In the genomic region with DNA sequence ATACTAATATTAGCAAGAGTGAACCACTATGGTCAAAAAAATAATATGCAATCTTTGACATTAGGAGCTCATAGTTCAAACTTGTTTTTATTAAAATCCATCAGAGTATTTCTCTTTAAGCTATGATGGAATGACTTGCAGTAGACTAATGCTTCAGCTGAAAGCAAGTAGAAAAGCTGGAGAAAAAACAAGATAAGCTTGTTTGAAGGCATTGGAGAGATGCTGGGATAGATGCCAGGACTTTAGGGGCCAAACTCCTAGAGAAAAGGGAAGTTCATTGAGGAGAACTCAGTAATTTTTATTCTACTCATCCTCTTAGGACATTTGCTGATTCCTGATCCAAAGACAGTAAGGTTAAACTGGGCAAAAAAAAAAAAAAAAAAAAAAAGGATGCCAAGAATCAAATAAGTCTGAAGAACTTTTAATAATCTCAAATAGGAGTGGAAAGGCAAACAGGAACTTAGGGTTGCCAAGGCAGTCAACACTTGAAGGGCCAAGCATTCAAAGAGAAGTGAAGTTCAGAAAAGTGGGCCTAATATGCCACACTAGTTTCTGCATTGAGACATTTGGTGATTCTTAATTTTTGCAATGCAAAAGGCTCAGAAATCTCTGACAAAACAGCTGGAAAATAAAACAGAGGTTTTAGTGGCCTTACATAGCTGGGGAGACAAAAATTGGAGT, we compare ENCODE assay signal across 19 cellular contexts. TPM values are rescaled to one million over a fixed set of nuclear protein-coding genes. Genes with fewer than 3 reads are reported as not detected.
"Had no signal": no experiment of that assay in that cellular context is flagged by ENCODE, and none has a peak within 500 bp of the region (broad histone marks: within the 10 kb centered on the region; RNA-seq: fewer than 3 reads in every experiment).

No MANE protein-coding gene starts in this region.

- H3K27ac Mint-ChIP-seq: natural killer cell; stimulated activated naive CD8-positive, alpha-beta T cell treated with anti-CD3 and anti-CD28 coated beads, Interleukin-15, amount 100 ng/mL, for 72 hours had no signal

- H3K27ac ChIP-seq: ovary, right lobe of liver, suprapubic skin had no signal

- H3K4me3 Mint-ChIP-seq: natural killer cell; stimulated activated naive CD8-positive, alpha-beta T cell treated with anti-CD3 and anti-CD28 coated beads, Interleukin-15, amount 100 ng/mL, for 72 hours had no signal

- H3K4me3 ChIP-seq: coronary artery, ovary, right lobe of liver, suprapubic skin had no signal

- H3K36me3 Mint-ChIP-seq: natural killer cell had no signal

- H3K4me1 Mint-ChIP-seq: natural killer cell; stimulated activated naive CD8-positive, alpha-beta T cell treated with anti-CD3 and anti-CD28 coated beads, Interleukin-15, amount 100 ng/mL, for 72 hours had no signal

- H3K9me3 ChIP-seq: ovary, right lobe of liver had no signal

- H3K27me3 ChIP-seq: ovary, right lobe of liver, suprapubic skin had no signal

- ATAC-seq: left lobe of liver; natural killer cell; right lobe of liver; stimulated activated naive CD8-positive, alpha-beta T cell treated with anti-CD3 and anti-CD28 coated beads, Interleukin-15, amount 100 ng/mL, for 72 hours had no signal

- H3K4me1 ChIP-seq: right lobe of liver, suprapubic skin had no signal

- DNase-seq: dermis blood vessel endothelial cell; effector memory CD4-positive, alpha-beta T cell; erythroblast; mammary epithelial cell; natural killer cell; occipital lobe; ovary; retina; right lobe of liver; small intestine; stimulated activated CD4-positive, alpha-beta T cell treated with anti-CD3 and anti-CD28 coated beads, Interleukin-15, amount 100 ng/mL, for 24 hours; stimulated activated CD4-positive, alpha-beta T cell treated with anti-CD3 and anti-CD28 coated beads, Interleukin-2, amount 100 ng/mL, for 48 hours; stimulated activated naive CD4-positive, alpha-beta T cell; stimulated activated naive CD8-positive, alpha-beta T cell treated with anti-CD3 and anti-CD28 coated beads, Interleukin-15, amount 100 ng/mL, for 72 hours; trophoblast cell had no signal

- H3K36me3 ChIP-seq: ovary, right lobe of liver, suprapubic skin had no signal

RNA-seq across cellular contexts. Expression of gene AFF3, which starts 19.7 kb away (rescaled TPM):
- total RNA-seq: dermis blood vessel endothelial cell, mammary epithelial cell, pulmonary artery endothelial cell had no signal
